19 cellular contexts compared by ENCODE assay signal in the genomic region with DNA sequence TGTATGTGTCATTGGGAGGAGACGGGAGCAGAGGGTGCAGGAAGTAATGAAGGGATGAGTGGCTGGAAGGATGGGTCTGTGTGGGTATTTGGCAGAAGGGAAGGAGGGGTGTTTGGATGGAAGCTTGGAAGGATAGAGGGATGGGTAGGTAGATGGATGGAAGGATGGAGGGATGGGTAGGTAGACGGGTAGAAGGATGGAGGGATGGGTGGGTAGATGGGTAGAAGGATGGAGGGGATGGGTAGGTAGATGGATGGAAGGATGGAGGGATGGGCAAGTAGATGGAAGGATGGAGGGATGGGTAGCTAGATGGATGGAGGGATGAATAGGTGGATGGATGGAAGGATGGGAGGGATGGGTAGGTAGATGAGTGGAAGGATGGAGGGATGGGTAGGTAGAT.
"Had no signal": no experiment of that assay in that cellular context is flagged by ENCODE, and none has a peak within 500 bp of the region (broad histone marks: within the 10 kb centered on the region; RNA-seq: fewer than 3 reads in every experiment).

No MANE protein-coding gene starts in this region.

- ATAC-seq: left colon; left ventricle myocardium superior; pancreas; right cardiac atrium; stimulated activated memory B cell treated with anti-CD40 and anti-IgM and Interleukin-4, amounts not matched to agents 10 μg/mL and 1 μg/mL and 100 μg/mL, for 72 hours had no signal

- H3K27me3 Mint-ChIP-seq: naive B cell; progenitor cell of endocrine pancreas; stimulated activated memory B cell treated with anti-CD40 and anti-IgM and Interleukin-4, amounts not matched to agents 10 μg/mL and 1 μg/mL and 100 μg/mL, for 72 hours; stimulated activated naive CD8-positive, alpha-beta T cell treated with anti-CD3 and anti-CD28 coated beads, Interleukin-15, Interleukin-2, amounts not matched to agents 100 ng/mL and 50 ng/mL, for 24 hours had no signal

- H3K9me3 Mint-ChIP-seq: naive B cell; nephron; stimulated activated memory B cell treated with anti-CD40 and anti-IgM and Interleukin-4, amounts not matched to agents 10 μg/mL and 1 μg/mL and 100 μg/mL, for 72 hours; stimulated activated naive CD8-positive, alpha-beta T cell treated with anti-CD3 and anti-CD28 coated beads, Interleukin-15, Interleukin-2, amounts not matched to agents 100 ng/mL and 50 ng/mL, for 24 hours had no signal

- H3K27ac Mint-ChIP-seq: nephron; progenitor cell of endocrine pancreas; stimulated activated memory B cell treated with anti-CD40 and anti-IgM and Interleukin-4, amounts not matched to agents 10 μg/mL and 1 μg/mL and 100 μg/mL, for 72 hours; stimulated activated naive CD8-positive, alpha-beta T cell treated with anti-CD3 and anti-CD28 coated beads, Interleukin-15, Interleukin-2, amounts not matched to agents 100 ng/mL and 50 ng/mL, for 24 hours had no signal

- H3K4me3 Mint-ChIP-seq: naive B cell; nephron; stimulated activated memory B cell treated with anti-CD40 and anti-IgM and Interleukin-4, amounts not matched to agents 10 μg/mL and 1 μg/mL and 100 μg/mL, for 72 hours; stimulated activated naive CD8-positive, alpha-beta T cell treated with anti-CD3 and anti-CD28 coated beads, Interleukin-15, Interleukin-2, amounts not matched to agents 100 ng/mL and 50 ng/mL, for 24 hours had no signal

- DNase-seq: effector memory CD4-positive, alpha-beta T cell; esophagus squamous epithelium; foreskin fibroblast; head of caudate nucleus; left colon; left ventricle myocardium superior; mesendoderm; naive B cell; occipital lobe; right cardiac atrium; stimulated activated CD4-positive, alpha-beta T cell treated with anti-CD3 and anti-CD28 coated beads, Interleukin-4, amount 100 ng/mL, for 1 hour; stimulated activated CD8-positive, alpha-beta memory T cell treated with anti-CD3 and anti-CD28 coated beads, Interleukin-4, amount 100 ng/mL, for 48 hours; tibial artery; upper lobe of left lung had no signal

- FAIRE-seq: pancreas had no signal
